Comparison of ENCODE assay signal across 1 cellular context in the genomic region with DNA sequence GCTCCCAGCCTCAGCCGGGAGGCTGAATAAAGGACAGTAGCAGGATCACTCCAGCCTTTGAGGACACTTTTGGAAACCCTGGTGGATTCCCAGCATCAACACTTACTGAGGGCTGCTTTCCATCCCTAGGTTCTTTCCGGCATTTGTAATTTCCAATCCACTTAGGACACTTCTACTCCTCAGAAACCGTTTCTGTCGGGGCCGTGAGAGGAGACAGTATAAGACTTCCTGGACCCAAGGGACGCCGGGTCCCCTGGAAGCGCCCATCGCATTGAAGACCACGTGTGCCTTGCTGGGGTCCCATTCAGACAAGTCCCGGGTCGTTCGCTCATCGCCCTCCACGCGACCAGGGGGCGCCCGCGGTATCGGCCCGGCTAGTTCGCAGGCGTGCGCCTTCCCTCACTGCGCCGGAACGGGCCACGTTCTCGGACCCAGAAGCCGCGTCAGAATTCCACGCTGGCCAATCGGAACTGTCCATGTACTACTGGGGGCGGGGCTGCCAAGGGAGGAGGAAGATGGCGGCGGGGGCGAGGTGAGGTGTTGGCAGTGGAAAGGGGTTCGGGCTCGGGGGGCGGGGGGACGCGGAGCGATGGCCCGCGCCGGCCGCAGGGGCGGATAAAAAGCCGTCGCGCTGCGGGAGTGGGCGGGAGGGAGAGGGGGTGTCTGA.
TF ChIP-seq lines count a peak whose summit lies in the region.

A gene (plus strand): TSS at position 479 of the 667 bp plus-strand sequence. CDS start 202 bp downstream, outside the sequence.

TF ChIP-seq in HepG2, 621 proteins besides CTCF, POLR2A, EP300 and RAD21 (continued from another document and continues in another):
- TF ChIP-seq, protein P1, sequence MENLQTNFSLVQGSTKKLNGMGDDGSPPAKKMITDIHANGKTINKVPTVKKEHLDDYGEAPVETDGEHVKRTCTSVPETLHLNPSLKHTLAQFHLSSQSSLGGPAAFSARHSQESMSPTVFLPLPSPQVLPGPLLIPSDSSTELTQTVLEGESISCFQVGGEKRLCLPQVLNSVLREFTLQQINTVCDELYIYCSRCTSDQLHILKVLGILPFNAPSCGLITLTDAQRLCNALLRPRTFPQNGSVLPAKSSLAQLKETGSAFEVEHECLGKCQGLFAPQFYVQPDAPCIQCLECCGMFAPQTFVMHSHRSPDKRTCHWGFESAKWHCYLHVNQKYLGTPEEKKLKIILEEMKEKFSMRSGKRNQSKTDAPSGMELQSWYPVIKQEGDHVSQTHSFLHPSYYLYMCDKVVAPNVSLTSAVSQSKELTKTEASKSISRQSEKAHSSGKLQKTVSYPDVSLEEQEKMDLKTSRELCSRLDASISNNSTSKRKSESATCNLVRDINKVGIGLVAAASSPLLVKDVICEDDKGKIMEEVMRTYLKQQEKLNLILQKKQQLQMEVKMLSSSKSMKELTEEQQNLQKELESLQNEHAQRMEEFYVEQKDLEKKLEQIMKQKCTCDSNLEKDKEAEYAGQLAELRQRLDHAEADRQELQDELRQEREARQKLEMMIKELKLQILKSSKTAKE (CRISPR knock-in tag; IDR thresholded peaks at IDR 0.05; ENCODE audit: borderline replicate concordance): no peak
- TF ChIP-seq ZFP36L1 (CRISPR knock-in tag; IDR thresholded peaks at IDR 0.05) (peak; percentile 80; the same call in 1 of the 2 replicates), TCF7 (IDR thresholded peaks at IDR 0.05; ENCODE audit: low read depth) (no peak), AKAP8 (CRISPR knock-in tag; IDR thresholded peaks at IDR 0.05) (no peak), ZSCAN22 (CRISPR knock-in tag; IDR thresholded peaks at IDR 0.05) (no peak), NR2F2 (IDR thresholded peaks at IDR 0.05; ENCODE audit: borderline replicate concordance, low read depth) (no peak; the same call in 1 of the 2 replicates), POGZ (CRISPR knock-in tag; IDR thresholded peaks at IDR 0.05) (peak; percentile 100), MTA3 (CRISPR knock-in tag; IDR thresholded peaks at IDR 0.05) (no peak), ZNF317 (CRISPR knock-in tag; IDR thresholded peaks at IDR 0.05) (0 out of 2 replicates have a peak, but pooled peaks have one; percentile 13), HES4 (CRISPR knock-in tag; IDR thresholded peaks at IDR 0.05; ENCODE audit: borderline replicate concordance) (no peak), TOPORS (CRISPR knock-in tag; IDR thresholded peaks at IDR 0.05) (0 out of 2 replicates have a peak, but pooled peaks have one; percentile 50), ZNF337 (CRISPR knock-in tag; IDR thresholded peaks at IDR 0.05; ENCODE audit: borderline replicate concordance, low read depth) (no peak), SMAD3 (CRISPR knock-in tag; IDR thresholded peaks at IDR 0.05) (peak; percentile 80; the same call in 1 of the 2 replicates), ZNF124 (CRISPR knock-in tag; IDR thresholded peaks at IDR 0.05) (0 out of 2 replicates have a peak, but pooled peaks have one; percentile 39), HNF4G (IDR thresholded peaks at IDR 0.05; ENCODE audit: borderline replicate concordance, low read depth, low read length) (no peak), HNF4G (CRISPR knock-in tag; IDR thresholded peaks at IDR 0.05; ENCODE audit: borderline replicate concordance, low read depth) (0 out of 2 replicates have a peak, but pooled peaks have one; percentile 58), ZKSCAN5 (CRISPR knock-in tag; IDR thresholded peaks at IDR 0.05) (no peak), MEF2D (CRISPR knock-in tag; IDR thresholded peaks at IDR 0.05) (peak; percentile 38), SP5 (CRISPR knock-in tag; IDR thresholded peaks at IDR 0.05; ENCODE audit: borderline replicate concordance, low read depth) (peak; percentile 70; the same call in 1 of the 2 replicates), ZNF747 (CRISPR knock-in tag; IDR thresholded peaks at IDR 0.05; ENCODE audit: borderline replicate concordance) (peak; percentile 76; the same call in 1 of the 2 replicates)
- TF ChIP-seq, protein P2, sequence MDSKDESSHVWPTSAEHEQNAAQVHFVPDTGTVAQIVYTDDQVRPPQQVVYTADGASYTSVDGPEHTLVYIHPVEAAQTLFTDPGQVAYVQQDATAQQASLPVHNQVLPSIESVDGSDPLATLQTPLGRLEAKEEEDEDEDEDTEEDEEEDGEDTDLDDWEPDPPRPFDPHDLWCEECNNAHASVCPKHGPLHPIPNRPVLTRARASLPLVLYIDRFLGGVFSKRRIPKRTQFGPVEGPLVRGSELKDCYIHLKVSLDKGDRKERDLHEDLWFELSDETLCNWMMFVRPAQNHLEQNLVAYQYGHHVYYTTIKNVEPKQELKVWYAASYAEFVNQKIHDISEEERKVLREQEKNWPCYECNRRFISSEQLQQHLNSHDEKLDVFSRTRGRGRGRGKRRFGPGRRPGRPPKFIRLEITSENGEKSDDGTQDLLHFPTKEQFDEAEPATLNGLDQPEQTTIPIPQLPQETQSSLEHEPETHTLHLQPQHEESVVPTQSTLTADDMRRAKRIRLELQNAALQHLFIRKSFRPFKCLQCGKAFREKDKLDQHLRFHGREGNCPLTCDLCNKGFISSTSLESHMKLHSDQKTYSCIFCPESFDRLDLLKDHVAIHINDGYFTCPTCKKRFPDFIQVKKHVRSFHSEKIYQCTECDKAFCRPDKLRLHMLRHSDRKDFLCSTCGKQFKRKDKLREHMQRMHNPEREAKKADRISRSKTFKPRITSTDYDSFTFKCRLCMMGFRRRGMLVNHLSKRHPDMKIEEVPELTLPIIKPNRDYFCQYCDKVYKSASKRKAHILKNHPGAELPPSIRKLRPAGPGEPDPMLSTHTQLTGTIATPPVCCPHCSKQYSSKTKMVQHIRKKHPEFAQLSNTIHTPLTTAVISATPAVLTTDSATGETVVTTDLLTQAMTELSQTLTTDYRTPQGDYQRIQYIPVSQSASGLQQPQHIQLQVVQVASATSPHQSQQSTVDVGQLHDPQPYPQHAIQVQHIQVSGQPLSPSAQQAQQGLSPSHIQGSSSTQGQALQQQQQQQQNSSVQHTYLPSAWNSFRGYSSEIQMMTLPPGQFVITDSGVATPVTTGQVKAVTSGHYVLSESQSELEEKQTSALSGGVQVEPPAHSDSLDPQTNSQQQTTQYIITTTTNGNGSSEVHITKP (CRISPR knock-in tag; IDR thresholded peaks at IDR 0.05; ENCODE audit: low read depth): peak; percentile 76; the same call in 1 of the 2 replicates
- TF ChIP-seq, protein P3, sequence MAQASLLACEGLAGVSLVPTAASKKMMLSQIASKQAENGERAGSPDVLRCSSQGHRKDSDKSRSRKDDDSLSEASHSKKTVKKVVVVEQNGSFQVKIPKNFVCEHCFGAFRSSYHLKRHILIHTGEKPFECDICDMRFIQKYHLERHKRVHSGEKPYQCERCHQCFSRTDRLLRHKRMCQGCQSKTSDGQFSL (CRISPR knock-in tag; IDR thresholded peaks at IDR 0.05): peak; percentile 23; the same call in 1 of the 2 replicates
- TF ChIP-seq, protein P4, sequence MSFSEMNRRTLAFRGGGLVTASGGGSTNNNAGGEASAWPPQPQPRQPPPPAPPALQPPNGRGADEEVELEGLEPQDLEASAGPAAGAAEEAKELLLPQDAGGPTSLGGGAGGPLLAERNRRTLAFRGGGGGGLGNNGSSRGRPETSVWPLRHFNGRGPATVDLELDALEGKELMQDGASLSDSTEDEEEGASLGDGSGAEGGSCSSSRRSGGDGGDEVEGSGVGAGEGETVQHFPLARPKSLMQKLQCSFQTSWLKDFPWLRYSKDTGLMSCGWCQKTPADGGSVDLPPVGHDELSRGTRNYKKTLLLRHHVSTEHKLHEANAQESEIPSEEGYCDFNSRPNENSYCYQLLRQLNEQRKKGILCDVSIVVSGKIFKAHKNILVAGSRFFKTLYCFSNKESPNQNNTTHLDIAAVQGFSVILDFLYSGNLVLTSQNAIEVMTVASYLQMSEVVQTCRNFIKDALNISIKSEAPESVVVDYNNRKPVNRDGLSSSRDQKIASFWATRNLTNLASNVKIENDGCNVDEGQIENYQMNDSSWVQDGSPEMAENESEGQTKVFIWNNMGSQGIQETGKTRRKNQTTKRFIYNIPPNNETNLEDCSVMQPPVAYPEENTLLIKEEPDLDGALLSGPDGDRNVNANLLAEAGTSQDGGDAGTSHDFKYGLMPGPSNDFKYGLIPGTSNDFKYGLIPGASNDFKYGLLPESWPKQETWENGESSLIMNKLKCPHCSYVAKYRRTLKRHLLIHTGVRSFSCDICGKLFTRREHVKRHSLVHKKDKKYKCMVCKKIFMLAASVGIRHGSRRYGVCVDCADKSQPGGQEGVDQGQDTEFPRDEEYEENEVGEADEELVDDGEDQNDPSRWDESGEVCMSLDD (CRISPR knock-in tag; IDR thresholded peaks at IDR 0.05; ENCODE audit: borderline replicate concordance): no peak
- TF ChIP-seq, protein P5, sequence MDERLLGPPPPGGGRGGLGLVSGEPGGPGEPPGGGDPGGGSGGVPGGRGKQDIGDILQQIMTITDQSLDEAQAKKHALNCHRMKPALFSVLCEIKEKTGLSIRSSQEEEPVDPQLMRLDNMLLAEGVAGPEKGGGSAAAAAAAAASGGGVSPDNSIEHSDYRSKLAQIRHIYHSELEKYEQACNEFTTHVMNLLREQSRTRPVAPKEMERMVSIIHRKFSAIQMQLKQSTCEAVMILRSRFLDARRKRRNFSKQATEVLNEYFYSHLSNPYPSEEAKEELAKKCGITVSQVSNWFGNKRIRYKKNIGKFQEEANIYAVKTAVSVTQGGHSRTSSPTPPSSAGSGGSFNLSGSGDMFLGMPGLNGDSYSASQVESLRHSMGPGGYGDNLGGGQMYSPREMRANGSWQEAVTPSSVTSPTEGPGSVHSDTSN (CRISPR knock-in tag; IDR thresholded peaks at IDR 0.05): no peak
- TF ChIP-seq, protein P6, sequence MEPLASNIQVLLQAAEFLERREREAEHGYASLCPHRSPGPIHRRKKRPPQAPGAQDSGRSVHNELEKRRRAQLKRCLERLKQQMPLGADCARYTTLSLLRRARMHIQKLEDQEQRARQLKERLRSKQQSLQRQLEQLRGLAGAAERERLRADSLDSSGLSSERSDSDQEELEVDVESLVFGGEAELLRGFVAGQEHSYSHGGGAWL (CRISPR knock-in tag; IDR thresholded peaks at IDR 0.05): peak; percentile 78
- TF ChIP-seq, protein P7, sequence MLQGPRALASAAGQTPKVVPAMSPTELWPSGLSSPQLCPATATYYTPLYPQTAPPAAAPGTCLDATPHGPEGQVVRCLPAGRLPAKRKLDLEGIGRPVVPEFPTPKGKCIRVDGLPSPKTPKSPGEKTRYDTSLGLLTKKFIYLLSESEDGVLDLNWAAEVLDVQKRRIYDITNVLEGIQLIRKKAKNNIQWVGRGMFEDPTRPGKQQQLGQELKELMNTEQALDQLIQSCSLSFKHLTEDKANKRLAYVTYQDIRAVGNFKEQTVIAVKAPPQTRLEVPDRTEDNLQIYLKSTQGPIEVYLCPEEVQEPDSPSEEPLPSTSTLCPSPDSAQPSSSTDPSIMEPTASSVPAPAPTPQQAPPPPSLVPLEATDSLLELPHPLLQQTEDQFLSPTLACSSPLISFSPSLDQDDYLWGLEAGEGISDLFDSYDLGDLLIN (CRISPR knock-in tag; IDR thresholded peaks at IDR 0.05; ENCODE audit: borderline replicate concordance): no peak
- TF ChIP-seq, protein P8, sequence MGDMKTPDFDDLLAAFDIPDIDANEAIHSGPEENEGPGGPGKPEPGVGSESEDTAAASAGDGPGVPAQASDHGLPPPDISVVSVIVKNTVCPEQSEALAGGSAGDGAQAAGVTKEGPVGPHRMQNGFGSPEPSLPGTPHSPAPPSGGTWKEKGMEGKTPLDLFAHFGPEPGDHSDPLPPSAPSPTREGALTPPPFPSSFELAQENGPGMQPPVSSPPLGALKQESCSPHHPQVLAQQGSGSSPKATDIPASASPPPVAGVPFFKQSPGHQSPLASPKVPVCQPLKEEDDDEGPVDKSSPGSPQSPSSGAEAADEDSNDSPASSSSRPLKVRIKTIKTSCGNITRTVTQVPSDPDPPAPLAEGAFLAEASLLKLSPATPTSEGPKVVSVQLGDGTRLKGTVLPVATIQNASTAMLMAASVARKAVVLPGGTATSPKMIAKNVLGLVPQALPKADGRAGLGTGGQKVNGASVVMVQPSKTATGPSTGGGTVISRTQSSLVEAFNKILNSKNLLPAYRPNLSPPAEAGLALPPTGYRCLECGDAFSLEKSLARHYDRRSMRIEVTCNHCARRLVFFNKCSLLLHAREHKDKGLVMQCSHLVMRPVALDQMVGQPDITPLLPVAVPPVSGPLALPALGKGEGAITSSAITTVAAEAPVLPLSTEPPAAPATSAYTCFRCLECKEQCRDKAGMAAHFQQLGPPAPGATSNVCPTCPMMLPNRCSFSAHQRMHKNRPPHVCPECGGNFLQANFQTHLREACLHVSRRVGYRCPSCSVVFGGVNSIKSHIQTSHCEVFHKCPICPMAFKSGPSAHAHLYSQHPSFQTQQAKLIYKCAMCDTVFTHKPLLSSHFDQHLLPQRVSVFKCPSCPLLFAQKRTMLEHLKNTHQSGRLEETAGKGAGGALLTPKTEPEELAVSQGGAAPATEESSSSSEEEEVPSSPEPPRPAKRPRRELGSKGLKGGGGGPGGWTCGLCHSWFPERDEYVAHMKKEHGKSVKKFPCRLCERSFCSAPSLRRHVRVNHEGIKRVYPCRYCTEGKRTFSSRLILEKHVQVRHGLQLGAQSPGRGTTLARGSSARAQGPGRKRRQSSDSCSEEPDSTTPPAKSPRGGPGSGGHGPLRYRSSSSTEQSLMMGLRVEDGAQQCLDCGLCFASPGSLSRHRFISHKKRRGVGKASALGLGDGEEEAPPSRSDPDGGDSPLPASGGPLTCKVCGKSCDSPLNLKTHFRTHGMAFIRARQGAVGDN (CRISPR knock-in tag; IDR thresholded peaks at IDR 0.05): peak; percentile 91
- TF ChIP-seq, protein P9, sequence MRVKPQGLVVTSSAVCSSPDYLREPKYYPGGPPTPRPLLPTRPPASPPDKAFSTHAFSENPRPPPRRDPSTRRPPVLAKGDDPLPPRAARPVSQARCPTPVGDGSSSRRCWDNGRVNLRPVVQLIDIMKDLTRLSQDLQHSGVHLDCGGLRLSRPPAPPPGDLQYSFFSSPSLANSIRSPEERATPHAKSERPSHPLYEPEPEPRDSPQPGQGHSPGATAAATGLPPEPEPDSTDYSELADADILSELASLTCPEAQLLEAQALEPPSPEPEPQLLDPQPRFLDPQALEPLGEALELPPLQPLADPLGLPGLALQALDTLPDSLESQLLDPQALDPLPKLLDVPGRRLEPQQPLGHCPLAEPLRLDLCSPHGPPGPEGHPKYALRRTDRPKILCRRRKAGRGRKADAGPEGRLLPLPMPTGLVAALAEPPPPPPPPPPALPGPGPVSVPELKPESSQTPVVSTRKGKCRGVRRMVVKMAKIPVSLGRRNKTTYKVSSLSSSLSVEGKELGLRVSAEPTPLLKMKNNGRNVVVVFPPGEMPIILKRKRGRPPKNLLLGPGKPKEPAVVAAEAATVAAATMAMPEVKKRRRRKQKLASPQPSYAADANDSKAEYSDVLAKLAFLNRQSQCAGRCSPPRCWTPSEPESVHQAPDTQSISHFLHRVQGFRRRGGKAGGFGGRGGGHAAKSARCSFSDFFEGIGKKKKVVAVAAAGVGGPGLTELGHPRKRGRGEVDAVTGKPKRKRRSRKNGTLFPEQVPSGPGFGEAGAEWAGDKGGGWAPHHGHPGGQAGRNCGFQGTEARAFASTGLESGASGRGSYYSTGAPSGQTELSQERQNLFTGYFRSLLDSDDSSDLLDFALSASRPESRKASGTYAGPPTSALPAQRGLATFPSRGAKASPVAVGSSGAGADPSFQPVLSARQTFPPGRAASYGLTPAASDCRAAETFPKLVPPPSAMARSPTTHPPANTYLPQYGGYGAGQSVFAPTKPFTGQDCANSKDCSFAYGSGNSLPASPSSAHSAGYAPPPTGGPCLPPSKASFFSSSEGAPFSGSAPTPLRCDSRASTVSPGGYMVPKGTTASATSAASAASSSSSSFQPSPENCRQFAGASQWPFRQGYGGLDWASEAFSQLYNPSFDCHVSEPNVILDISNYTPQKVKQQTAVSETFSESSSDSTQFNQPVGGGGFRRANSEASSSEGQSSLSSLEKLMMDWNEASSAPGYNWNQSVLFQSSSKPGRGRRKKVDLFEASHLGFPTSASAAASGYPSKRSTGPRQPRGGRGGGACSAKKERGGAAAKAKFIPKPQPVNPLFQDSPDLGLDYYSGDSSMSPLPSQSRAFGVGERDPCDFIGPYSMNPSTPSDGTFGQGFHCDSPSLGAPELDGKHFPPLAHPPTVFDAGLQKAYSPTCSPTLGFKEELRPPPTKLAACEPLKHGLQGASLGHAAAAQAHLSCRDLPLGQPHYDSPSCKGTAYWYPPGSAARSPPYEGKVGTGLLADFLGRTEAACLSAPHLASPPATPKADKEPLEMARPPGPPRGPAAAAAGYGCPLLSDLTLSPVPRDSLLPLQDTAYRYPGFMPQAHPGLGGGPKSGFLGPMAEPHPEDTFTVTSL (CRISPR knock-in tag; IDR thresholded peaks at IDR 0.05; ENCODE audit: borderline replicate concordance): peak; percentile 68; the same call in 1 of the 2 replicates
